1 cellular context compared by ENCODE assay signal in the genomic region with DNA sequence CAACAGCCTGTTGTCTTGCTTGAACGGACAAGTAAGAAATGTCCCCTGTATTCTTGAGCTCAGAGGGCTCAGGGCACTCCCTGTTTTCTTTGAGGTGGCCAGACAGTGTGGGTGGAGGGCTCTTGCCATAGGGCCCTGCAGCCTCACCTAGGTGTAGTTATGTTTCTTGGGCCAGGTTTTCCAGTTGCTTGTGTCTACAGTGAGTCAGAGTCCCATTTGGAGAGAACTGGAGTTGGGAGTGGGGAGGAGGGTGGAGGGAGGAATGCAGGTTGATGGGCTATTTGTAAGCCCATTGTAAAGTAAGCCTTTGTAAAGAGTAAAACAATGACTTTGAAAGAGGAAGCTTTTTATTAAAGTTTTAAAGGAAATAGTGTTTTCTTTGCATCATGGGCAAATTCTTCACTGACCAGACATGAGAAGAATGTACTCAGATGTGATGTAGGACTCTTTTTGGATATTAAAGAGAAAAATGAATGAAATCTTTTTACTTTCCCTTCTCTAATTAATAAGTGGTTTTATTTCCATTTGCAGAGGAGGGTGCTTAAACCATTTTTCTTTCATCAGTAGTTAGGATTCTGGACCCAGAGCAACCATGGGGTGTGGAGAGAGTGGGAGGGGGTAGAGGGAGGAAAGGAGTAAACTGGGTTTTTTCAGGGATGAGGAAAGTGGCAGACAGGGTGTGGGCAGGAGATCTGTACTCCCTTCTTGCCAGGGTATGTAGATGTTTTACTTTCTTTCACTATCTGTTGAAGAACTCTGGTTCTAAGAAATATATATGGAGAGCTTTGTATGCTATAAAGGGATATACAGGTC.
TF ChIP-seq lines count a peak whose summit lies in the region.

No MANE protein-coding gene starts in this region.

TF ChIP-seq in HepG2, 621 proteins besides CTCF, POLR2A, EP300 and RAD21 (continued from another document and continues in another):
- TF ChIP-seq, protein P1, sequence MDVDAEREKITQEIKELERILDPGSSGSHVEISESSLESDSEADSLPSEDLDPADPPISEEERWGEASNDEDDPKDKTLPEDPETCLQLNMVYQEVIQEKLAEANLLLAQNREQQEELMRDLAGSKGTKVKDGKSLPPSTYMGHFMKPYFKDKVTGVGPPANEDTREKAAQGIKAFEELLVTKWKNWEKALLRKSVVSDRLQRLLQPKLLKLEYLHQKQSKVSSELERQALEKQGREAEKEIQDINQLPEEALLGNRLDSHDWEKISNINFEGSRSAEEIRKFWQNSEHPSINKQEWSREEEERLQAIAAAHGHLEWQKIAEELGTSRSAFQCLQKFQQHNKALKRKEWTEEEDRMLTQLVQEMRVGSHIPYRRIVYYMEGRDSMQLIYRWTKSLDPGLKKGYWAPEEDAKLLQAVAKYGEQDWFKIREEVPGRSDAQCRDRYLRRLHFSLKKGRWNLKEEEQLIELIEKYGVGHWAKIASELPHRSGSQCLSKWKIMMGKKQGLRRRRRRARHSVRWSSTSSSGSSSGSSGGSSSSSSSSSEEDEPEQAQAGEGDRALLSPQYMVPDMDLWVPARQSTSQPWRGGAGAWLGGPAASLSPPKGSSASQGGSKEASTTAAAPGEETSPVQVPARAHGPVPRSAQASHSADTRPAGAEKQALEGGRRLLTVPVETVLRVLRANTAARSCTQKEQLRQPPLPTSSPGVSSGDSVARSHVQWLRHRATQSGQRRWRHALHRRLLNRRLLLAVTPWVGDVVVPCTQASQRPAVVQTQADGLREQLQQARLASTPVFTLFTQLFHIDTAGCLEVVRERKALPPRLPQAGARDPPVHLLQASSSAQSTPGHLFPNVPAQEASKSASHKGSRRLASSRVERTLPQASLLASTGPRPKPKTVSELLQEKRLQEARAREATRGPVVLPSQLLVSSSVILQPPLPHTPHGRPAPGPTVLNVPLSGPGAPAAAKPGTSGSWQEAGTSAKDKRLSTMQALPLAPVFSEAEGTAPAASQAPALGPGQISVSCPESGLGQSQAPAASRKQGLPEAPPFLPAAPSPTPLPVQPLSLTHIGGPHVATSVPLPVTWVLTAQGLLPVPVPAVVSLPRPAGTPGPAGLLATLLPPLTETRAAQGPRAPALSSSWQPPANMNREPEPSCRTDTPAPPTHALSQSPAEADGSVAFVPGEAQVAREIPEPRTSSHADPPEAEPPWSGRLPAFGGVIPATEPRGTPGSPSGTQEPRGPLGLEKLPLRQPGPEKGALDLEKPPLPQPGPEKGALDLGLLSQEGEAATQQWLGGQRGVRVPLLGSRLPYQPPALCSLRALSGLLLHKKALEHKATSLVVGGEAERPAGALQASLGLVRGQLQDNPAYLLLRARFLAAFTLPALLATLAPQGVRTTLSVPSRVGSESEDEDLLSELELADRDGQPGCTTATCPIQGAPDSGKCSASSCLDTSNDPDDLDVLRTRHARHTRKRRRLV (CRISPR knock-in tag; IDR thresholded peaks at IDR 0.05), result no peak
- no peak for TF ChIP-seq TOPORS (CRISPR knock-in tag; IDR thresholded peaks at IDR 0.05)
- TF ChIP-seq SOX13 (IDR thresholded peaks at IDR 0.05), result no peak
- peak in 1 of 2 experiments; percentile 63; a peak in 2 of 4 replicates for TF ChIP-seq SOX13 (CRISPR knock-in tag; conservative IDR thresholded peaks at IDR 0.05 in 1 of 2, IDR thresholded peaks at IDR 0.05 in 1 of 2)
- no peak for TF ChIP-seq KLF16 (CRISPR knock-in tag; IDR thresholded peaks at IDR 0.05)
- TF ChIP-seq ZNF644 (CRISPR knock-in tag; IDR thresholded peaks at IDR 0.05; ENCODE audit: low read depth), result peak; percentile 70
- no peak for TF ChIP-seq FOXP4 (CRISPR knock-in tag; IDR thresholded peaks at IDR 0.05)
- TF ChIP-seq RBM39 (IDR thresholded peaks at IDR 0.05; ENCODE audit: low read depth, low read length, poor library complexity, severe bottlenecking), result no peak
- no peak for TF ChIP-seq IKZF1 (IDR thresholded peaks at IDR 0.05)
- no peak for TF ChIP-seq ZNF574 (CRISPR knock-in tag; IDR thresholded peaks at IDR 0.05)
- TF ChIP-seq ZNF329 (CRISPR knock-in tag; IDR thresholded peaks at IDR 0.05; ENCODE audit: low read depth), result no peak
- no peak for TF ChIP-seq ZNF44 (CRISPR knock-in tag; IDR thresholded peaks at IDR 0.05)
- TF ChIP-seq ZNF501 (CRISPR knock-in tag; IDR thresholded peaks at IDR 0.05), result no peak
- TF ChIP-seq ZNF207 (IDR thresholded peaks at IDR 0.05; ENCODE audit: borderline replicate concordance), result no peak
- TF ChIP-seq, protein P2, sequence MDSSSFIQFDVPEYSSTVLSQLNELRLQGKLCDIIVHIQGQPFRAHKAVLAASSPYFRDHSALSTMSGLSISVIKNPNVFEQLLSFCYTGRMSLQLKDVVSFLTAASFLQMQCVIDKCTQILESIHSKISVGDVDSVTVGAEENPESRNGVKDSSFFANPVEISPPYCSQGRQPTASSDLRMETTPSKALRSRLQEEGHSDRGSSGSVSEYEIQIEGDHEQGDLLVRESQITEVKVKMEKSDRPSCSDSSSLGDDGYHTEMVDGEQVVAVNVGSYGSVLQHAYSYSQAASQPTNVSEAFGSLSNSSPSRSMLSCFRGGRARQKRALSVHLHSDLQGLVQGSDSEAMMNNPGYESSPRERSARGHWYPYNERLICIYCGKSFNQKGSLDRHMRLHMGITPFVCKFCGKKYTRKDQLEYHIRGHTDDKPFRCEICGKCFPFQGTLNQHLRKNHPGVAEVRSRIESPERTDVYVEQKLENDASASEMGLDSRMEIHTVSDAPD (CRISPR knock-in tag; IDR thresholded peaks at IDR 0.05), result no peak
- no peak for TF ChIP-seq HOXA5 (CRISPR knock-in tag; IDR thresholded peaks at IDR 0.05)
- no peak for TF ChIP-seq ZNF629 (CRISPR knock-in tag; conservative IDR thresholded peaks at IDR 0.05)
- TF ChIP-seq EED (CRISPR knock-in tag; IDR thresholded peaks at IDR 0.05), result no peak
- TF ChIP-seq BCLAF1 (IDR thresholded peaks at IDR 0.05), result no peak
- TF ChIP-seq ZNF777 (CRISPR knock-in tag; IDR thresholded peaks at IDR 0.05), result no peak
- TF ChIP-seq MTF1 (CRISPR knock-in tag; IDR thresholded peaks at IDR 0.05), result no peak
- no peak for TF ChIP-seq TAF15 (IDR thresholded peaks at IDR 0.05; ENCODE audit: low read depth, low read length, poor library complexity, severe bottlenecking)
- no peak for TF ChIP-seq TARDBP (CRISPR knock-in tag; IDR thresholded peaks at IDR 0.05)
- TF ChIP-seq JDP2 (CRISPR knock-in tag; IDR thresholded peaks at IDR 0.05; ENCODE audit: borderline replicate concordance), result no peak
- TF ChIP-seq PHF8 (CRISPR knock-in tag; IDR thresholded peaks at IDR 0.05), result no peak; the same call in 1 of the 2 replicates
- TF ChIP-seq TCF7 (IDR thresholded peaks at IDR 0.05; ENCODE audit: low read depth), result peak; percentile 5; the same call in 1 of the 2 replicates
- no peak for TF ChIP-seq SMAD1 (CRISPR knock-in tag; IDR thresholded peaks at IDR 0.05; ENCODE audit: borderline replicate concordance, low read depth)
- TF ChIP-seq ELK4 (CRISPR knock-in tag; IDR thresholded peaks at IDR 0.05; ENCODE audit: borderline replicate concordance), result no peak
- TF ChIP-seq SKIL (CRISPR knock-in tag; IDR thresholded peaks at IDR 0.05; ENCODE audit: borderline replicate concordance), result no peak
- TF ChIP-seq, protein P3, sequence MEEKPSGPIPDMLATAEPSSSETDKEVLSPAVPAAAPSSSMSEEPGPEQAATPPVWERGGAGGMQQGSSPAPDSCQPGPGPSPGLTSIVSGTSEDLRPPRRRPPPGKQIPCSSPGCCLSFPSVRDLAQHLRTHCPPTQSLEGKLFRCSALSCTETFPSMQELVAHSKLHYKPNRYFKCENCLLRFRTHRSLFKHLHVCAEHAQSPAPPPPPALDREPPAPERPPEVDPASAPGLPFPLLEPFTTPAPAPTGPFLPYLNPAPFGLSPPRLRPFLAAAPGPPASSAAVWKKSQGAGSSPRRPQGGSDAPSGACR (CRISPR knock-in tag; IDR thresholded peaks at IDR 0.05), result no peak
- no peak for TF ChIP-seq PRDM4 (CRISPR knock-in tag; IDR thresholded peaks at IDR 0.05; ENCODE audit: borderline replicate concordance)
- no peak for TF ChIP-seq NR3C1 (CRISPR knock-in tag; IDR thresholded peaks at IDR 0.05)
- TF ChIP-seq CEBPG (CRISPR knock-in tag; IDR thresholded peaks at IDR 0.05), result no peak
